Comparison of ENCODE assay signal across 8 cellular contexts in the genomic region with DNA sequence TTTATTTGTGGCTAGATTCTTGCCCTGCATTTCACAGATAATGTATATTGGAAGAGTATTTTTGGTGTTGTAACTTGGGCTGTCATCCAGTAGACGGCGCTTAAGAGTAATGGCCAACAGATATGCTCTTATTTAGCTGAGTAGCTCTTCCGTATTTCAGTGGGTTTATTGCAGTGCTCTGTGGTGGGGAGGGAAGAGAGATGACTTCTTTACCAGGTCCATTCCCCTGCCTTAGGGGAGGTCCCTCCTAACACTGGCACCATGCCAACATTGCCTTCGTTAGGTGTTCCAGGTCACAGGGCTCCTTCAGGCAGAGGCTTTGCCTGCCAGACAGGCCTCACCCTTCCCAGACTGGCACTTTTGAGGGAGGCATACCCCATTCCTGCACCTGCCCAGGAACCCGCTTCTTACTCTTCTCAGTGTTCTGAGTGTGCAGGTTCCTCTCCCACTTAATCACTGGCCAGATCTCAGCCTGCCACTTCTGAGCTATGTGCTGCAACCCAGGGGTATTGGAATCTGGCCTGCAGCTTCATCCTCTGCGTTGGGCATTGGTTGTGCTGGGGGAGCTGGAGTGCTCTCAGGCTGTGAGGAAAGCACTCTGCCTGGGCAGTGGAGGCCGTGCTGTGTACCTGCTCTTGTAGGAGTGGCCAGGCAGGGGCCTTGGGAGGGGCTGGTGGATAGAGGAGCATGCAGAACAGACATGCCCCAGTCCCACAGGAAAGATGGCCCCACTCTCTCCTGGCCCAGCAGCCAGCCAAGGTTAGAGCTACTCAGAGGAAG. TPM values are rescaled to one million over a fixed set of nuclear protein-coding genes. Genes with fewer than 3 reads are reported as not detected.
DNase-seq lines count a peak whose midpoint lies in the region; ATAC-seq and TF ChIP-seq lines count a peak whose summit lies in the region.

No MANE protein-coding gene starts in this region.

- no peak overlapping the region for H3K4me3 Mint-ChIP-seq in activated CD4-positive, alpha-beta T cell treated with anti-CD3 and anti-CD28 coated beads for 36 hours

- CTCF ChIA-PET in activated CD4-positive, alpha-beta T cell treated with anti-CD3 and anti-CD28 coated beads for 36 hours (lab: Charles Lee), result interaction anchor here (0.6 to 2.2 kb wide), 12 partner anchors 8 to 200 kb away, joined by 3 to 13 read pairs (median 4); no protein-coding TSS in a partner anchor

- DNase-seq in activated CD4-positive, alpha-beta T cell treated with anti-CD3 and anti-CD28 coated beads for 36 hours, result peak; percentile 30
- no peak for DNase-seq in activated CD4-positive, alpha-beta T cell treated with anti-CD3 and anti-CD28 coated beads for 1 hour
- DNase-seq in iris pigment epithelial cell (ENCODE audit: low read depth), result peak; percentile 53
- DNase-seq in NCI-H774 (lab: John Stamatoyannopoulos, UW), result no peak
- no peak for DNase-seq in midbrain (lab: John Stamatoyannopoulos, UW)

- no peaks in the 10 kb centered on the region for H3K36me3 Mint-ChIP-seq in activated CD4-positive, alpha-beta T cell treated with anti-CD3 and anti-CD28 coated beads for 36 hours (ENCODE audit: low read depth)

- no peak overlapping the region for H3K4me3 ChIP-seq in WI38 (ENCODE audit: low read depth, low read length)

- no peaks in the 10 kb centered on the region for H3K9me3 Mint-ChIP-seq in activated CD4-positive, alpha-beta T cell treated with anti-CD3 and anti-CD28 coated beads for 36 hours (ENCODE audit: low read depth)

- ATAC-seq in activated CD4-positive, alpha-beta T cell treated with anti-CD3 and anti-CD28 coated beads for 36 hours, result peak; percentile 72
- ATAC-seq in GM21360 (IDR thresholded peaks at IDR 0.05; ENCODE audit: unreplicated experiment), result peak; percentile 94
- ATAC-seq in HG03571 (IDR thresholded peaks at IDR 0.05; ENCODE audit: unreplicated experiment), result peak; percentile 91

- POLR2A ChIA-PET in activated CD4-positive, alpha-beta T cell treated with anti-CD3 and anti-CD28 coated beads for 36 hours (lab: Charles Lee), result interaction anchor here (0.5 kb wide), 1 partner anchor 286 kb away, joined by 4 read pairs; no protein-coding TSS in a partner anchor

- no peaks in the 10 kb centered on the region for H3K4me1 Mint-ChIP-seq in activated CD4-positive, alpha-beta T cell treated with anti-CD3 and anti-CD28 coated beads for 36 hours

- TF ChIP-seq CTCF in WI38 (IDR thresholded peaks at IDR 0.05; ENCODE audit: low read depth, low read length), result peak; percentile 48

- no peak overlapping the region for H3K27ac Mint-ChIP-seq in activated CD4-positive, alpha-beta T cell treated with anti-CD3 and anti-CD28 coated beads for 36 hours

- peaks cover 36% of the 10 kb centered on the region for H3K27me3 Mint-ChIP-seq in activated CD4-positive, alpha-beta T cell treated with anti-CD3 and anti-CD28 coated beads for 36 hours

- intact Hi-C loops in activated CD4-positive, alpha-beta T cell treated with anti-CD3 and anti-CD28 coated beads for 36 hours (cut with DNase I, micrococcal nuclease), result loop anchor here (1.0 to 2.0 kb wide), 4 partner anchors 30 to 158 kb away; no protein-coding TSS in a partner anchor

RNA-seq across cellular contexts. Expression of a gene that starts 29.4 kb away (rescaled TPM):
- total RNA-seq in activated CD4-positive, alpha-beta T cell treated with anti-CD3 and anti-CD28 coated beads for 36 hours, result not detected

Comparison
In these comparisons a context has a peak if more than half of its experiments do, and no peak if none do; other contexts are left out.
1. DNase-seq: peak in activated CD4-positive, alpha-beta T cell treated with anti-CD3 and anti-CD28 coated beads for 36 hours (single experiment) and iris pigment epithelial cell (single experiment); none in activated CD4-positive, alpha-beta T cell treated with anti-CD3 and anti-CD28 coated beads for 1 hour (single experiment), NCI-H774 (single experiment) and midbrain (single experiment).
2. Peak in every context shown above with its lines, with median percentiles within 50 percentile points of each other: ATAC-seq.